In the genomic region with DNA sequence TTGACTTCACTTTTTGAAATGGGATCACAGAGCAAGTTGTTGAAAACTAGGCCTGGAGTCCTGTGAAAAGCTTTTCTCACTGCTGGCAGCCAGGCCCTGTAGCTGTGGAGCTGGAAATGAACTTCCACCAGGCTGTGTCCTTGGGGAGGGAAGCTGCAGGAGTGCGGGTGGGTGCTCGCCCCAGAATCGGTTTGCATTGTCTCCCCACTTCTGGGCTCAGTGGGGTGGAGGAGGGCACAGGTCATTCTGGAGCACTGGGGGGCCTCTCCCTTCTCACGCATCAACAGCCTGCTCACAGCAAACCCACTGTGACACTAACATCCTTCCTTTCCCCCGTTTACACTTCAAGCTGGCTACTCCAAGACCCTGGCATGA, we compare ENCODE assay signal across 17 cellular contexts.
"Had no signal": no experiment of that assay in that cellular context is flagged by ENCODE, and none has a peak within 500 bp of the region (broad histone marks: within the 10 kb centered on the region; RNA-seq: fewer than 3 reads in every experiment).

No MANE protein-coding gene starts in this region.

- H3K36me3 ChIP-seq: heart left ventricle, right lobe of liver, spleen had no signal

- H3K4me1 ChIP-seq: heart left ventricle, psoas muscle, right lobe of liver, spleen had no signal

- H3K36me3 Mint-ChIP-seq: naive thymus-derived CD4-positive, alpha-beta T cell; stimulated activated naive B cell treated with anti-CD40 and anti-IgM and Interleukin-4, amounts not matched to agents 10 μg/mL and 1 μg/mL and 100 μg/mL, for 72 hours had no signal

- H3K4me3 ChIP-seq: heart left ventricle, psoas muscle, right lobe of liver, spleen had no signal

- H3K27ac Mint-ChIP-seq: dendritic cell treated with granulocyte-macrophage colony-stimulating factor and Interleukin-4, amounts not matched to agents 40 ng/mL and 50 ng/mL, for 4 days; stimulated activated naive B cell treated with anti-CD40 and anti-IgM and Interleukin-4, amounts not matched to agents 10 μg/mL and 1 μg/mL and 100 μg/mL, for 72 hours; stimulated activated naive CD8-positive, alpha-beta T cell treated with anti-CD3 and anti-CD28 coated beads, Interleukin-15, amount 100 ng/mL, for 72 hours had no signal

- H3K9me3 ChIP-seq: heart left ventricle, right lobe of liver, spleen had no signal

- H3K27me3 Mint-ChIP-seq: naive thymus-derived CD4-positive, alpha-beta T cell; stimulated activated naive B cell treated with anti-CD40 and anti-IgM and Interleukin-4, amounts not matched to agents 10 μg/mL and 1 μg/mL and 100 μg/mL, for 72 hours; stimulated activated naive CD8-positive, alpha-beta T cell treated with anti-CD3 and anti-CD28 coated beads, Interleukin-15, amount 100 ng/mL, for 72 hours had no signal

- H3K4me3 Mint-ChIP-seq: dendritic cell treated with granulocyte-macrophage colony-stimulating factor and Interleukin-4, amounts not matched to agents 40 ng/mL and 50 ng/mL, for 4 days; naive thymus-derived CD4-positive, alpha-beta T cell; stimulated activated naive B cell treated with anti-CD40 and anti-IgM and Interleukin-4, amounts not matched to agents 10 μg/mL and 1 μg/mL and 100 μg/mL, for 72 hours; stimulated activated naive CD8-positive, alpha-beta T cell treated with anti-CD3 and anti-CD28 coated beads, Interleukin-15, amount 100 ng/mL, for 72 hours had no signal

- ATAC-seq: heart left ventricle; naive thymus-derived CD4-positive, alpha-beta T cell; psoas muscle; right lobe of liver; stimulated activated naive B cell treated with anti-CD40 and anti-IgM and Interleukin-4, amounts not matched to agents 10 μg/mL and 1 μg/mL and 100 μg/mL, for 72 hours; stimulated activated naive CD8-positive, alpha-beta T cell treated with anti-CD3 and anti-CD28 coated beads, Interleukin-15, amount 100 ng/mL, for 72 hours had no signal

- H3K9me3 Mint-ChIP-seq: dendritic cell treated with granulocyte-macrophage colony-stimulating factor and Interleukin-4, amounts not matched to agents 40 ng/mL and 50 ng/mL, for 4 days; stimulated activated naive B cell treated with anti-CD40 and anti-IgM and Interleukin-4, amounts not matched to agents 10 μg/mL and 1 μg/mL and 100 μg/mL, for 72 hours; stimulated activated naive CD8-positive, alpha-beta T cell treated with anti-CD3 and anti-CD28 coated beads, Interleukin-15, amount 100 ng/mL, for 72 hours had no signal

- H3K4me1 Mint-ChIP-seq: stimulated activated naive B cell treated with anti-CD40 and anti-IgM and Interleukin-4, amounts not matched to agents 10 μg/mL and 1 μg/mL and 100 μg/mL, for 72 hours had no signal

- H3K27ac ChIP-seq: heart left ventricle, psoas muscle, right lobe of liver, spleen had no signal

- DNase-seq: heart left ventricle; hippocampal formation; kidney glomerular epithelial cell; mammary epithelial cell; naive thymus-derived CD4-positive, alpha-beta T cell; occipital lobe; psoas muscle; retina; spleen; stimulated activated CD4-positive, alpha-beta T cell treated with anti-CD3 and anti-CD28 coated beads, Interleukin-15, amount 100 ng/mL, for 24 hours; stimulated activated CD4-positive, alpha-beta T cell treated with anti-CD3 and anti-CD28 coated beads, Interleukin-1b, Interleukin-23, amount 100 ng/mL, for 48 hours; stimulated activated CD4-positive, alpha-beta T cell treated with anti-CD3 and anti-CD28 coated beads, Interleukin-4, amount 100 ng/mL, for 24 hours; stimulated activated naive B cell treated with anti-CD40 and anti-IgM and Interleukin-4, amounts not matched to agents 10 μg/mL and 1 μg/mL and 100 μg/mL, for 72 hours; stimulated activated naive CD8-positive, alpha-beta T cell treated with anti-CD3 and anti-CD28 coated beads, Interleukin-15, amount 100 ng/mL, for 72 hours; trophoblast cell had no signal

- H3K27me3 ChIP-seq: right lobe of liver had no signal
